Comparison of ENCODE assay signal across 8 cellular contexts in the genomic region with DNA sequence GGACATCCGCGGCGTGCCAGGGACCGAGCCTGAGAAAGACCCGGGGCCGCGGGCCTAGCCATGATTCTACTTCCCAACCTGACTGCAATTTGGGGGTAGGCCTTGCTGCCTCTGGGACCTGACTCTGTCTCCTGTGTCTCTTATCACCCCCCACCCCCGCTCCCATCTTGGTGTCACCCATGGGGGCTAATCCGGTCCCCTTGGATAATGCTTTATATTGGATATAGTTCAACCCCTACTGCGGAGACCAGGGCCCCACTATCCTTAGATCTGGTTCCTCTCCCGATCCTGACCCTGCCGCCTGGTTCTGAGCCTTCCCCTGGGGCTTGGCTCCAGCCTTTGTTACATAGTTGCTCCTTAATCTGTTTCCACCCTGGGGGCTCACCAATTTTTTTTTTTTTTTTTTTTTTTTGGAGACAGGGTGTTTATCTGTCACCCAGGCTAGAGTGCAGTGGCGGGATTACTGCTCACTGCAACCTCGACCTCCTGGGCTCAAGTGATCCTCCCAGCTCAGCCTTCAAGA. TPM values are rescaled to one million over a fixed set of nuclear protein-coding genes. Genes with fewer than 3 reads are reported as not detected.
DNase-seq lines count a peak whose midpoint lies in the region; ATAC-seq, FAIRE-seq and TF ChIP-seq lines count a peak whose summit lies in the region.

No MANE protein-coding gene starts in this region.

- H3K9ac ChIP-seq in mucosa of rectum (ENCODE audit: low read depth in 1 of 2, low read length in 2 of 2): peak overlapping the region in 1 of 2 donors; percentile 73

- FAIRE-seq in bronchial epithelial cell (lab: Jason Lieb, UNC): no peak

- no peak for DNase-seq in right atrium auricular region (ENCODE audit: low spot score)
- DNase-seq in left ventricle myocardium superior: no peak
- no peak for DNase-seq in bronchial epithelial cell (ENCODE audit: low read depth)
- DNase-seq in NCI-H446 (lab: John Stamatoyannopoulos, UW): no peak
- DNase-seq in NCI-H2107 (lab: John Stamatoyannopoulos, UW): no peak

- intact Hi-C loops in left ventricle myocardium superior (cut with micrococcal nuclease): no loop called here

- peak overlapping the region; percentile 76 to 80 for H3K4me3 ChIP-seq in right atrium auricular region
- peak overlapping the region; percentile 98 for H3K4me3 ChIP-seq in bronchial epithelial cell (ENCODE audit: low read depth, low read length)
- H3K4me3 ChIP-seq in mucosa of rectum (ENCODE audit: low read length in 2 of 2): peak overlapping the region; percentile 99

- H3K36me3 ChIP-seq in right atrium auricular region: no peaks in the 10 kb centered on the region
- H3K36me3 ChIP-seq in bronchial epithelial cell (ENCODE audit: control insufficient read depth, insufficient read depth, low read length): peaks cover 2% of the 10 kb centered on the region
- H3K36me3 ChIP-seq in mucosa of rectum (ENCODE audit: control insufficient read depth in 2 of 2, insufficient read depth in 2 of 2, low read length in 2 of 2): peaks cover 0 to 8% of the 10 kb centered on the region in 2 donors

- H3K27ac ChIP-seq in right atrium auricular region (peak overlapping the region; percentile 84 to 91), mucosa of rectum (ENCODE audit: low read depth in 2 of 2, low read length in 2 of 2) (peak overlapping the region in 1 of 2 donors; percentile 94)

- H3K27me3 ChIP-seq in right atrium auricular region (no peaks in the 10 kb centered on the region), bronchial epithelial cell (ENCODE audit: control insufficient read depth, insufficient read depth, low read length) (no peaks in the 10 kb centered on the region), mucosa of rectum (ENCODE audit: control insufficient read depth in 2 of 2, insufficient read depth in 2 of 2, low read length in 2 of 2) (no peaks in the 10 kb centered on the region)

- H3K4me1 ChIP-seq in right atrium auricular region: peaks cover 0 to 30% of the 10 kb centered on the region in 2 donors
- peaks cover 8 to 22% of the 10 kb centered on the region in 2 donors for H3K4me1 ChIP-seq in mucosa of rectum (ENCODE audit: control insufficient read depth in 2 of 2, insufficient read depth in 2 of 2, low read length in 2 of 2)

- no peaks in the 10 kb centered on the region for H3K9me3 ChIP-seq in right atrium auricular region
- H3K9me3 ChIP-seq in mucosa of rectum (ENCODE audit: control insufficient read depth in 2 of 2, low read length in 2 of 2): no peaks in the 10 kb centered on the region

- no peak for TF ChIP-seq CTCF in right atrium auricular region (IDR thresholded peaks at IDR 0.05)
- TF ChIP-seq CTCF in bronchial epithelial cell (IDR thresholded peaks at IDR 0.05; ENCODE audit: insufficient read depth, low read length, severe bottlenecking): no peak

- no peak for ATAC-seq in left ventricle myocardium superior
- no peak for ATAC-seq in HG03139 (IDR thresholded peaks at IDR 0.05; ENCODE audit: unreplicated experiment)
- no peak for ATAC-seq in HG02840 (IDR thresholded peaks at IDR 0.05; ENCODE audit: low FRiP score, unreplicated experiment)

RNA-seq across cellular contexts. Expression of gene BLOC1S3, which starts 1.3 kb away (rescaled TPM):
- 1 to 10 TPM; 5.0 to 5.6 TPM for total RNA-seq in right atrium auricular region
- total RNA-seq in left ventricle myocardium superior: 6.0 TPM
- 5.3 and 5.5 TPM in 2 replicates for total RNA-seq in bronchial epithelial cell

RNA-seq across cellular contexts. Expression of gene TRAPPC6A, which starts 1.9 kb away (rescaled TPM):
- total RNA-seq in right atrium auricular region (10 to 100 TPM; 17.9 to 22.8 TPM), left ventricle myocardium superior (13.7 TPM), bronchial epithelial cell (11.4 and 24.5 TPM in 2 replicates)

RNA-seq across cellular contexts. Expression of gene NKPD1, which starts 19.1 kb away (rescaled TPM):
- under 1 TPM; 0.16 to 0.22 TPM for total RNA-seq in right atrium auricular region
- 0.07 TPM for total RNA-seq in left ventricle myocardium superior
- 0.53 and 1.0 TPM in 2 replicates for total RNA-seq in bronchial epithelial cell
